ENCODE assay signal across 28 cellular contexts in the genomic region with DNA sequence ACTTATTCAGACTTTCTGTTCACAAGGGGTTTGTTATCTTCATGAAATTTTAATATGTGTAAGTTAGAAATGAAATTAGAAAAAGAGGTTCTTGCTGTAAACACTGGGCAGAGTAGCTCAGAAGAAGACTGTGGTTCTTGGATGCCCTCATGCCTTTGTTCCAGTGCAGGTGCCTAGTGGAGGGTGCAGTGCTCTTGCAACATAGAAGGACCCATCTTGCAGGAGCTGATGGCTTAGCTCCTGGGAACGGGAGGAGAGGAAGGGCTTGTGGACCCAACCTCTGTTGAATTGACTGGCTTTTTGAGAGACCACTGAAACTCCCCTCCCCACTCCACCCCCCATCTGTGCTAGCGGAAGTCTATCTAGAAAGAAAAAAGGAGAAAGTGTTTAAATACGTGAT.
"Had no signal": no experiment of that assay in that cellular context is flagged by ENCODE, and none has a peak within 500 bp of the region (broad histone marks: within the 10 kb centered on the region; RNA-seq: fewer than 3 reads in every experiment).

No MANE protein-coding gene starts in this region.

- H3K4me1 ChIP-seq: ascending aorta, colonic mucosa had no signal

- DNase-seq: activated CD4-positive, alpha-beta T cell treated with anti-CD3 and anti-CD28 coated beads for 36 hours; activated CD4-positive, alpha-beta T cell treated with anti-CD3 and anti-CD28 coated beads, Interleukin-2, amount 10 ng/mL, durations not matched to agents 7 days and 5 days; activated CD4-positive, alpha-beta T cell treated with anti-CD3 and anti-CD28 coated beads, Interleukin-2, amount 50 U/mL, for 48 hours; activated CD8-positive, alpha-beta T cell treated with anti-CD3 and anti-CD28 coated beads, Interleukin-2, amount 10 ng/mL, durations not matched to agents 7 days and 5 days; activated gamma-delta T cell; activated naive CD4-positive, alpha-beta T cell treated with Interleukin-2 at 50 U/mL for 16 hours; activated naive CD8-positive, alpha-beta T cell treated with anti-CD3 and anti-CD28 coated beads, Interleukin-2, amount 10 ng/mL, durations not matched to agents 7 days and 5 days; activated T-cell treated with anti-CD3 and anti-CD28 coated beads, Interleukin-2, amount 50 U/mL, for 24 hours; amygdala; colonic mucosa; NCI-H1694; NCI-H1930; NCI-H2081 treated with DMSO at 0.1 percent for 48 hours; NCI-H2171; NCI-H446; NCI-H524; NK-92 treated with Interleukin-12 subunit alpha and Interleukin-12 subunit beta, amount 100 ng/mL, for 24 hours; PC-9; SIG-M5 had no signal

- H2AFZ ChIP-seq: PC-9 had no signal

- H3K36me3 ChIP-seq: cardiac muscle cell, colonic mucosa had no signal

- H3K27ac Mint-ChIP-seq: activated CD4-positive, alpha-beta T cell treated with anti-CD3 and anti-CD28 coated beads for 36 hours; activated CD4-positive, alpha-beta T cell treated with anti-CD3 and anti-CD28 coated beads, Interleukin-2, amount 10 ng/mL, durations not matched to agents 7 days and 5 days; activated CD8-positive, alpha-beta T cell treated with anti-CD3 and anti-CD28 coated beads, Interleukin-2, amount 10 ng/mL, durations not matched to agents 7 days and 5 days; activated naive CD4-positive, alpha-beta T cell treated with anti-CD3 and anti-CD28 coated beads, Interleukin-2, amount 50 U/mL, for 24 hours; activated naive CD8-positive, alpha-beta T cell treated with anti-CD3 and anti-CD28 coated beads, Interleukin-2, amount 10 ng/mL, durations not matched to agents 7 days and 5 days; activated T-cell treated with anti-CD3 and anti-CD28 coated beads, Interleukin-2, amount 50 U/mL, for 24 hours; activated T-helper 2 cell treated with anti-CD3 and anti-CD28 coated beads, Interferon-gamma antibody, Interleukin-2, Interleukin-4, amounts not matched to agents 10 μg/mL and 5 μg/mL and 100 μg/mL, durations not matched to agents 14 hours and 24 hours and 36 hours; T-helper 2 cell treated with Interferon-gamma antibody and Interleukin-4, amounts not matched to agents 5 μg/mL and 100 μg/mL, for 36 hours had no signal

- H3K4me1 Mint-ChIP-seq: activated naive CD4-positive, alpha-beta T cell treated with anti-CD3 and anti-CD28 coated beads, Interleukin-2, amount 50 U/mL, for 24 hours; activated naive CD8-positive, alpha-beta T cell treated with anti-CD3 and anti-CD28 coated beads, Interleukin-2, amount 10 ng/mL, durations not matched to agents 7 days and 5 days had no signal

- H3K27ac ChIP-seq: ascending aorta, cardiac muscle cell, colonic mucosa, PC-9, RWPE1 had no signal

- H3K4me3 Mint-ChIP-seq: activated CD4-positive, alpha-beta T cell treated with anti-CD3 and anti-CD28 coated beads for 36 hours; activated CD4-positive, alpha-beta T cell treated with anti-CD3 and anti-CD28 coated beads, Interleukin-2, amount 10 ng/mL, durations not matched to agents 7 days and 5 days; activated CD8-positive, alpha-beta T cell treated with anti-CD3 and anti-CD28 coated beads, Interleukin-2, amount 10 ng/mL, durations not matched to agents 7 days and 5 days; activated naive CD4-positive, alpha-beta T cell treated with anti-CD3 and anti-CD28 coated beads, Interleukin-2, amount 50 U/mL, for 24 hours; activated naive CD8-positive, alpha-beta T cell treated with anti-CD3 and anti-CD28 coated beads, Interleukin-2, amount 10 ng/mL, durations not matched to agents 7 days and 5 days; activated T-cell treated with anti-CD3 and anti-CD28 coated beads, Interleukin-2, amount 50 U/mL, for 24 hours; central memory CD8-positive, alpha-beta T cell; T-helper 2 cell treated with Interferon-gamma antibody and Interleukin-4, amounts not matched to agents 5 μg/mL and 100 μg/mL, for 36 hours had no signal

- H3K4me2 ChIP-seq: PC-9 had no signal

- H3K27me3 ChIP-seq: ascending aorta, cardiac muscle cell, colonic mucosa had no signal

- H3K4me3 ChIP-seq: ascending aorta, cardiac muscle cell, colonic mucosa, PC-9 had no signal

- H3K9me3 ChIP-seq: ascending aorta, colonic mucosa had no signal

- H3K9me3 Mint-ChIP-seq: activated CD4-positive, alpha-beta T cell treated with anti-CD3 and anti-CD28 coated beads, Interleukin-2, amount 10 ng/mL, durations not matched to agents 7 days and 5 days; activated naive CD4-positive, alpha-beta T cell treated with anti-CD3 and anti-CD28 coated beads, Interleukin-2, amount 50 U/mL, for 24 hours; activated naive CD8-positive, alpha-beta T cell treated with anti-CD3 and anti-CD28 coated beads, Interleukin-2, amount 10 ng/mL, durations not matched to agents 7 days and 5 days; activated T-cell treated with anti-CD3 and anti-CD28 coated beads, Interleukin-2, amount 50 U/mL, for 24 hours; activated T-helper 2 cell treated with anti-CD3 and anti-CD28 coated beads, Interferon-gamma antibody, Interleukin-2, Interleukin-4, amounts not matched to agents 10 μg/mL and 5 μg/mL and 100 μg/mL, durations not matched to agents 14 hours and 24 hours and 36 hours; central memory CD8-positive, alpha-beta T cell; T-helper 2 cell treated with Interferon-gamma antibody and Interleukin-4, amounts not matched to agents 5 μg/mL and 100 μg/mL, for 36 hours had no signal

- ATAC-seq: activated CD4-positive, alpha-beta T cell treated with anti-CD3 and anti-CD28 coated beads for 36 hours; activated CD4-positive, CD25-positive, alpha-beta regulatory T cell treated with anti-CD3 and anti-CD28 coated beads, Interleukin-2, amount 50 U/mL, for 24 hours; activated CD8-positive, alpha-beta T cell treated with anti-CD3 and anti-CD28 coated beads, Interleukin-2, amount 10 ng/mL, durations not matched to agents 7 days and 5 days; Right ventricle myocardium inferior had no signal

- H3K27me3 Mint-ChIP-seq: activated CD4-positive, alpha-beta T cell treated with anti-CD3 and anti-CD28 coated beads for 36 hours; activated CD4-positive, alpha-beta T cell treated with anti-CD3 and anti-CD28 coated beads, Interleukin-2, amount 10 ng/mL, durations not matched to agents 7 days and 5 days; activated naive CD4-positive, alpha-beta T cell treated with anti-CD3 and anti-CD28 coated beads, Interleukin-2, amount 50 U/mL, for 24 hours; activated naive CD8-positive, alpha-beta T cell treated with anti-CD3 and anti-CD28 coated beads, Interleukin-2, amount 10 ng/mL, durations not matched to agents 7 days and 5 days; activated T-cell treated with anti-CD3 and anti-CD28 coated beads, Interleukin-2, amount 50 U/mL, for 24 hours; central memory CD8-positive, alpha-beta T cell had no signal
